1 cellular context compared by ENCODE assay signal in genomic region chr7:130274983-130275649, GRCh38.
TF ChIP-seq lines count a peak whose summit lies in the region.

No MANE protein-coding gene starts in this region.

TF ChIP-seq in K562, 482 proteins besides CTCF, POLR2A, EP300 and RAD21 (continued from another document):
- no peak for TF ChIP-seq FOXO4 (CRISPR knock-in tag; IDR thresholded peaks at IDR 0.05)
- no peak for TF ChIP-seq BRCA1 (IDR thresholded peaks at IDR 0.05)
- TF ChIP-seq BRCA1 (CRISPR knock-in tag; IDR thresholded peaks at IDR 0.05) = 0 out of 2 replicates have a peak, but pooled peaks have one; percentile 37
- no peak for TF ChIP-seq HMG20B (CRISPR knock-in tag; IDR thresholded peaks at IDR 0.05)
- TF ChIP-seq DNMT1 (IDR thresholded peaks at IDR 0.05) = no peak
- no peak for TF ChIP-seq GABPB2 (CRISPR knock-in tag; conservative IDR thresholded peaks at IDR 0.05)
